In the genomic region with DNA sequence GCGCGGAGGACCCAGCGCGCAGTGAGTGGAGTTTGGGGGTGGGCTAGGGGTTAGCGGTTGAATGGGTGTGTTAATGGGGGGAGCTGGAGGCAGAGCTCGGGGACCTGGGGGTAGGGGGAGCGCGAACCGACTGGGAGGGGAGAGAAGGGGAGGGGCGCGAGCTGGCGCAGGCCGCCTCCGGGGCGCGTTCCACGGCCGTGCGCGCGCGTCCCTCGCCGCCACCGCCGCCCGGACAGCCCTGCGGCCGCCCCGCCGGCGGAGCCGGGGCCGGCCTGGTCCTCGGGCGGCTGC, we compare ENCODE assay signal across 8 cellular contexts. TPM values are rescaled to one million over a fixed set of nuclear protein-coding genes. Genes with fewer than 3 reads are reported as not detected.
DNase-seq lines count a peak whose midpoint lies in the region; ATAC-seq and TF ChIP-seq lines count a peak whose summit lies in the region.

A gene (plus strand): TSS at position 194 of the 291 bp plus-strand sequence. CDS start 36,051 bp downstream, outside the sequence.

- DNase-seq in NOMO-1 (lab: John Stamatoyannopoulos, UW; ENCODE audit: unreplicated experiment in 2 of 2) (peak; percentile 70 to 81), epithelial cell of prostate (ENCODE audit: low read depth, low spot score) (no peak), NCI-H2227 (lab: John Stamatoyannopoulos, UW; ENCODE audit: unreplicated experiment) (no peak)
- no peak for DNase-seq in CD8-positive, alpha-beta memory T cell

- ATAC-seq in GM19463 (IDR thresholded peaks at IDR 0.05; ENCODE audit: unreplicated experiment) (no peak), GM18519 (IDR thresholded peaks at IDR 0.05; ENCODE audit: low FRiP score, unreplicated experiment) (no peak)

- H3K9me3 ChIP-seq in CD8-positive, alpha-beta memory T cell (ENCODE audit: low read length) = no peaks in the 10 kb centered on the region

- H3K4me1 ChIP-seq in CD8-positive, alpha-beta memory T cell (ENCODE audit: insufficient read depth, low read length) = no peaks in the 10 kb centered on the region

- peak within 1 kb of the TSS; percentile 100 for H3K27ac Mint-ChIP-seq in nephron
- H3K27ac Mint-ChIP-seq in CD8-positive, alpha-beta memory T cell = no peak within 1 kb of the TSS

- no peaks in the 10 kb centered on the region for H3K36me3 Mint-ChIP-seq in nephron (ENCODE audit: low read depth)
- H3K36me3 Mint-ChIP-seq in CD8-positive, alpha-beta memory T cell = peaks cover 0 to 5% (median 0%) of the 10 kb centered on the region in 3 donors

- H3K36me3 ChIP-seq in CD8-positive, alpha-beta memory T cell (ENCODE audit: insufficient read depth, low read length) = no peaks in the 10 kb centered on the region

- CTCF ChIA-PET in CD8-positive, alpha-beta memory T cell (lab: Charles Lee) = no interaction called here

- H3K4me1 Mint-ChIP-seq in nephron = peaks cover 28% of the 10 kb centered on the region
- H3K4me1 Mint-ChIP-seq in CD8-positive, alpha-beta memory T cell = no peaks in the 10 kb centered on the region

- H3K9me3 Mint-ChIP-seq in nephron = no peaks in the 10 kb centered on the region
- H3K9me3 Mint-ChIP-seq in CD8-positive, alpha-beta memory T cell = peaks cover 3 to 33% (median 15%) of the 10 kb centered on the region in 5 donors

- peak within 1 kb of the TSS; percentile 79 for H3K27ac ChIP-seq in epithelial cell of prostate
- H3K27ac ChIP-seq in CD8-positive, alpha-beta memory T cell (ENCODE audit: low read depth, low read length) = no peak within 1 kb of the TSS

- H3K27me3 Mint-ChIP-seq in nephron (ENCODE audit: low read depth) = no peaks in the 10 kb centered on the region
- H3K27me3 Mint-ChIP-seq in CD8-positive, alpha-beta memory T cell = peaks cover 21 to 24% of the 10 kb centered on the region in 2 donors

- peak within 1 kb of the TSS; percentile 68 for H3K4me3 ChIP-seq in GM08714 (ENCODE audit: low read length)
- no peak within 1 kb of the TSS for H3K4me3 ChIP-seq in CD8-positive, alpha-beta memory T cell (ENCODE audit: low read length)

- POLR2A ChIA-PET in CD8-positive, alpha-beta memory T cell (lab: Charles Lee) = no interaction called here

- TF ChIP-seq CTCF in nephron (IDR thresholded peaks at IDR 0.05; ENCODE audit: unreplicated experiment in 3 of 3) = no peak

- no peaks in the 10 kb centered on the region for H3K27me3 ChIP-seq in CD8-positive, alpha-beta memory T cell (ENCODE audit: insufficient read depth, low read length, poor library complexity, severe bottlenecking)

- H3K4me3 Mint-ChIP-seq in nephron = peak within 1 kb of the TSS; percentile 96 to 97 (median 96)
- no peak within 1 kb of the TSS for H3K4me3 Mint-ChIP-seq in CD8-positive, alpha-beta memory T cell

RNA-seq across cellular contexts. Expression of the gene that starts here (rescaled TPM):
- not detected for total RNA-seq in CD8-positive, alpha-beta memory T cell
- polyA plus RNA-seq in CD8-positive, alpha-beta memory T cell = not detected

Comparison
In these comparisons a context has a peak if more than half of its experiments do, and no peak if none do; other contexts are left out.
1. DNase-seq: peak in NOMO-1 (2 of 2); none in epithelial cell of prostate (single experiment), CD8-positive, alpha-beta memory T cell (0 of 5) and NCI-H2227 (single experiment).
2. H3K27ac Mint-ChIP-seq: peak in nephron (3 of 3); none in CD8-positive, alpha-beta memory T cell (0 of 8).
3. H3K4me3 Mint-ChIP-seq: peak in nephron (3 of 3); none in CD8-positive, alpha-beta memory T cell (0 of 7).